In genomic region chr10:59823751-59824150, GRCh38 we compare ENCODE assay signal across 16 cellular contexts.
DNase-seq lines count a peak whose midpoint lies in the region; ATAC-seq, FAIRE-seq and TF ChIP-seq lines count a peak whose summit lies in the region.
"Had no signal": no experiment of that assay in that cellular context is flagged by ENCODE, and none has a peak within 500 bp of the region (broad histone marks: within the 10 kb centered on the region; RNA-seq: fewer than 3 reads in every experiment).

No MANE protein-coding gene starts in this region.

- no peak for DNase-seq in activated CD8-positive, alpha-beta T cell treated with anti-CD3 and anti-CD28 coated beads for 36 hours
- no peak for DNase-seq in activated CD8-positive, alpha-beta T cell treated with anti-CD3 and anti-CD28 coated beads, Interleukin-2, amount 10 ng/mL, durations not matched to agents 7 days and 5 days
- no peak for DNase-seq in GM12891 (ENCODE audit: insufficient read length, low spot score)
- no peak for DNase-seq in keratinocyte (ENCODE audit: low read depth, low spot score)
- no peak for DNase-seq in stimulated activated naive B cell treated with anti-CD40 and anti-IgM and Interleukin-4, amounts not matched to agents 10 μg/mL and 1 μg/mL and 100 μg/mL, for 72 hours
- DNase-seq in mucosa of gallbladder (ENCODE audit: low spot score) = no peak
- no peak for DNase-seq in amniotic stem cell (lab: John Stamatoyannopoulos, UW)
- DNase-seq in NCI-H82 treated with DMSO at 0.1 percent for 48 hours (lab: John Stamatoyannopoulos, UW; ENCODE audit: unreplicated experiment) = no peak
- DNase-seq: 8988T; Calu3; CD8-positive, alpha-beta T cell; DMS79 treated with DMSO at 0.1 percent for 48 hours; GF-D8; GM23248 had no signal

- ATAC-seq in activated CD8-positive, alpha-beta T cell treated with anti-CD3 and anti-CD28 coated beads for 36 hours = peak; percentile 51
- ATAC-seq in activated CD8-positive, alpha-beta T cell treated with anti-CD3 and anti-CD28 coated beads, Interleukin-2, amount 10 ng/mL, durations not matched to agents 7 days and 5 days = no peak
- ATAC-seq in stimulated activated naive B cell treated with anti-CD40 and anti-IgM and Interleukin-4, amounts not matched to agents 10 μg/mL and 1 μg/mL and 100 μg/mL, for 72 hours (replicated peaks) = peak; percentile 63 to 66
- ATAC-seq: CD8-positive, alpha-beta T cell had no signal

- dilution Hi-C loops in keratinocyte (cut with MboI; ENCODE audit: extremely low pct_ligation_motif_present, low sequenced_read_pairs) = no loop called here

- H3K36me3 ChIP-seq in keratinocyte (ENCODE audit: control insufficient read depth in 2 of 2, extremely low read depth in 1 of 2, insufficient read depth in 2 of 2, low read length in 2 of 2) = peaks cover under 1 to 4% of the 10 kb centered on the region in 2 experiments
- H3K36me3 ChIP-seq: HAP-1 had no signal

- no peak overlapping the region for H3K27ac ChIP-seq in keratinocyte (ENCODE audit: control insufficient read depth, insufficient read depth, low read length)
- H3K27ac ChIP-seq: BLaER1 treated with 17β-estradiol and CSF1 and Interleukin-3, amounts not matched to agents 10 nM and 100 nM; GM23248 had no signal

- peaks cover 34% of the 10 kb centered on the region for H3K36me3 Mint-ChIP-seq in activated CD8-positive, alpha-beta T cell treated with anti-CD3 and anti-CD28 coated beads for 36 hours (ENCODE audit: low read depth)
- H3K36me3 Mint-ChIP-seq in activated CD8-positive, alpha-beta T cell treated with anti-CD3 and anti-CD28 coated beads, Interleukin-2, amount 10 ng/mL, durations not matched to agents 7 days and 5 days (ENCODE audit: low read depth) = peaks cover 19% of the 10 kb centered on the region
- peaks cover 24 to 41% of the 10 kb centered on the region in 2 donors for H3K36me3 Mint-ChIP-seq in stimulated activated naive B cell treated with anti-CD40 and anti-IgM and Interleukin-4, amounts not matched to agents 10 μg/mL and 1 μg/mL and 100 μg/mL, for 72 hours

- TF ChIP-seq CTCF in activated CD8-positive, alpha-beta T cell treated with anti-CD3 and anti-CD28 coated beads for 36 hours (IDR thresholded peaks at IDR 0.05) = no peak
- no peak for TF ChIP-seq CTCF in keratinocyte (optimal IDR thresholded peaks at IDR 0.05 in 1 of 3, IDR thresholded peaks at IDR 0.05 in 1 of 3, conservative IDR thresholded peaks at IDR 0.05 in 1 of 3; ENCODE audit: extremely low read depth in 1 of 3, insufficient read depth in 2 of 3, low read length in 3 of 3)

- no peak overlapping the region for H2AFZ ChIP-seq in keratinocyte (ENCODE audit: control insufficient read depth, low read length)
- H2AFZ ChIP-seq: GM23248 had no signal

- H3K27ac Mint-ChIP-seq in activated CD8-positive, alpha-beta T cell treated with anti-CD3 and anti-CD28 coated beads for 36 hours = no peak overlapping the region
- no peak overlapping the region for H3K27ac Mint-ChIP-seq in activated CD8-positive, alpha-beta T cell treated with anti-CD3 and anti-CD28 coated beads, Interleukin-2, amount 10 ng/mL, durations not matched to agents 7 days and 5 days
- H3K27ac Mint-ChIP-seq in stimulated activated naive B cell treated with anti-CD40 and anti-IgM and Interleukin-4, amounts not matched to agents 10 μg/mL and 1 μg/mL and 100 μg/mL, for 72 hours = no peak overlapping the region

- H3K9ac ChIP-seq in keratinocyte (ENCODE audit: control insufficient read depth, extremely low read depth, insufficient read depth, low read length) = no peak overlapping the region
- H3K9ac ChIP-seq: BLaER1 treated with 17β-estradiol and CSF1 and Interleukin-3, amounts not matched to agents 10 nM and 100 nM; GM23248 had no signal

- H3K4me1 Mint-ChIP-seq in activated CD8-positive, alpha-beta T cell treated with anti-CD3 and anti-CD28 coated beads for 36 hours (ENCODE audit: low read depth) = peaks cover 45% of the 10 kb centered on the region
- H3K4me1 Mint-ChIP-seq in activated CD8-positive, alpha-beta T cell treated with anti-CD3 and anti-CD28 coated beads, Interleukin-2, amount 10 ng/mL, durations not matched to agents 7 days and 5 days (ENCODE audit: low read depth) = peaks cover 16% of the 10 kb centered on the region
- peaks cover 25 to 36% of the 10 kb centered on the region in 2 donors for H3K4me1 Mint-ChIP-seq in stimulated activated naive B cell treated with anti-CD40 and anti-IgM and Interleukin-4, amounts not matched to agents 10 μg/mL and 1 μg/mL and 100 μg/mL, for 72 hours

- H3K9me3 Mint-ChIP-seq in activated CD8-positive, alpha-beta T cell treated with anti-CD3 and anti-CD28 coated beads for 36 hours = no peaks in the 10 kb centered on the region
- no peaks in the 10 kb centered on the region for H3K9me3 Mint-ChIP-seq in activated CD8-positive, alpha-beta T cell treated with anti-CD3 and anti-CD28 coated beads, Interleukin-2, amount 10 ng/mL, durations not matched to agents 7 days and 5 days (ENCODE audit: insufficient read depth)
- H3K9me3 Mint-ChIP-seq in stimulated activated naive B cell treated with anti-CD40 and anti-IgM and Interleukin-4, amounts not matched to agents 10 μg/mL and 1 μg/mL and 100 μg/mL, for 72 hours = no peaks in the 10 kb centered on the region
- H3K9me3 Mint-ChIP-seq: CD8-positive, alpha-beta T cell had no signal

- no peaks in the 10 kb centered on the region for H4K20me1 ChIP-seq in keratinocyte (ENCODE audit: control insufficient read depth, extremely low read depth, insufficient read depth, low read length)

- H3K4me1 ChIP-seq in keratinocyte (ENCODE audit: control insufficient read depth, extremely low read depth, insufficient read depth, low read length) = no peaks in the 10 kb centered on the region

- no peak overlapping the region for H3K4me2 ChIP-seq in keratinocyte (ENCODE audit: control insufficient read depth, extremely low read depth, insufficient read depth, low read depth, low read length)
- H3K4me2 ChIP-seq: BLaER1 treated with 17β-estradiol and CSF1 and Interleukin-3, amounts not matched to agents 10 nM and 100 nM had no signal

- H3K9me1 ChIP-seq in keratinocyte (ENCODE audit: control insufficient read depth, extremely low read depth, insufficient read depth, low read length) = no peaks in the 10 kb centered on the region

- no peak overlapping the region for H3K4me3 ChIP-seq in keratinocyte (ENCODE audit: control insufficient read depth in 2 of 3, extremely low read depth in 1 of 3, insufficient read depth in 2 of 3, low read depth in 1 of 3, low read length in 3 of 3)
- H3K4me3 ChIP-seq: BLaER1 treated with 17β-estradiol and CSF1 and Interleukin-3, amounts not matched to agents 10 nM and 100 nM; GM23248; HAP-1 had no signal

- no peaks in the 10 kb centered on the region for H3K27me3 Mint-ChIP-seq in activated CD8-positive, alpha-beta T cell treated with anti-CD3 and anti-CD28 coated beads for 36 hours
- H3K27me3 Mint-ChIP-seq in activated CD8-positive, alpha-beta T cell treated with anti-CD3 and anti-CD28 coated beads, Interleukin-2, amount 10 ng/mL, durations not matched to agents 7 days and 5 days (ENCODE audit: low read depth) = no peaks in the 10 kb centered on the region
- H3K27me3 Mint-ChIP-seq in stimulated activated naive B cell treated with anti-CD40 and anti-IgM and Interleukin-4, amounts not matched to agents 10 μg/mL and 1 μg/mL and 100 μg/mL, for 72 hours = no peaks in the 10 kb centered on the region

- FAIRE-seq in GM12891 (lab: Jason Lieb, UNC) (peak; percentile 35), keratinocyte (lab: Jason Lieb, UNC) (peak; percentile 63)

- CTCF ChIA-PET in activated CD8-positive, alpha-beta T cell treated with anti-CD3 and anti-CD28 coated beads for 36 hours (lab: Charles Lee) = interaction anchor here (0.9 to 1.6 kb wide), 6 partner anchors 9 to 197 kb away, joined by 3 to 5 read pairs (median 4); partner anchors contain the start of gene CCDC6
- CTCF ChIA-PET in activated CD8-positive, alpha-beta T cell treated with anti-CD3 and anti-CD28 coated beads, Interleukin-2, amount 10 ng/mL, durations not matched to agents 7 days and 5 days (lab: Charles Lee) = interaction anchor here (0.8 to 1.7 kb wide), 4 partner anchors 9 to 197 kb away, joined by 3 to 8 read pairs (median 4); partner anchors contain the start of gene CCDC6

- no peak overlapping the region for H3K4me3 Mint-ChIP-seq in activated CD8-positive, alpha-beta T cell treated with anti-CD3 and anti-CD28 coated beads for 36 hours
- no peak overlapping the region for H3K4me3 Mint-ChIP-seq in activated CD8-positive, alpha-beta T cell treated with anti-CD3 and anti-CD28 coated beads, Interleukin-2, amount 10 ng/mL, durations not matched to agents 7 days and 5 days
- H3K4me3 Mint-ChIP-seq in stimulated activated naive B cell treated with anti-CD40 and anti-IgM and Interleukin-4, amounts not matched to agents 10 μg/mL and 1 μg/mL and 100 μg/mL, for 72 hours = no peak overlapping the region
- H3K4me3 Mint-ChIP-seq: CD8-positive, alpha-beta T cell had no signal

- H3K27me3 ChIP-seq in keratinocyte (ENCODE audit: control insufficient read depth, extremely low read depth, insufficient read depth, low read length) = no peaks in the 10 kb centered on the region
- H3K27me3 ChIP-seq: BLaER1 treated with 17β-estradiol and CSF1 and Interleukin-3, amounts not matched to agents 10 nM and 100 nM had no signal

- POLR2A ChIA-PET in activated CD8-positive, alpha-beta T cell treated with anti-CD3 and anti-CD28 coated beads for 36 hours (lab: Charles Lee) = no interaction called here
- POLR2A ChIA-PET in activated CD8-positive, alpha-beta T cell treated with anti-CD3 and anti-CD28 coated beads, Interleukin-2, amount 10 ng/mL, durations not matched to agents 7 days and 5 days (lab: Charles Lee) = no interaction called here

- no peaks in the 10 kb centered on the region for H3K9me3 ChIP-seq in keratinocyte (ENCODE audit: control insufficient read depth, low read depth, low read length)
- H3K9me3 ChIP-seq: HAP-1 had no signal

- H3K79me2 ChIP-seq in keratinocyte (ENCODE audit: control insufficient read depth, insufficient read depth, low read length) = peaks cover 29% of the 10 kb centered on the region

- no peak for TF ChIP-seq POLR2A in GM12891 (IDR thresholded peaks at IDR 0.05; ENCODE audit: low read depth, low read length)

- intact Hi-C loops in activated CD8-positive, alpha-beta T cell treated with anti-CD3 and anti-CD28 coated beads for 36 hours (cut with micrococcal nuclease) = loop anchor here (10.0 kb wide), 1 partner anchor 211 kb away; no protein-coding TSS in a partner anchor

TF ChIP-seq in GM12891, 5 proteins besides CTCF, POLR2A, EP300 and RAD21:
- TF ChIP-seq POU2F2 (IDR thresholded peaks at IDR 0.05; ENCODE audit: low read depth, low read length) = no peak
- no peak for TF ChIP-seq SPI1 (IDR thresholded peaks at IDR 0.05; ENCODE audit: low read depth, low read length)
- TF ChIP-seq PAX5 (IDR thresholded peaks at IDR 0.05; ENCODE audit: insufficient read depth, low read length, severe bottlenecking) = no peak
- TF ChIP-seq TAF1 (IDR thresholded peaks at IDR 0.05; ENCODE audit: low read depth, low read length) = no peak
- TF ChIP-seq POLR2AphosphoS5 (IDR thresholded peaks at IDR 0.05; ENCODE audit: low read depth, low read length) = no peak
